ENCODE assay signal across 7 cellular contexts in genomic region chr14:52313903-52314481, GRCh38. TPM values are rescaled to one million over a fixed set of nuclear protein-coding genes. Genes with fewer than 3 reads are reported as not detected.
A peak's percentile ranks its signal among the peaks of the same experiment; 100 is the strongest.
DNase-seq lines count a peak whose midpoint lies in the region; ATAC-seq and TF ChIP-seq lines count a peak whose summit lies in the region.

Gene PTGER2 (plus strand): TSS chr14:52314312. CDS start chr14:52314549, 237 bp downstream.

- ATAC-seq in GM18858 (IDR thresholded peaks at IDR 0.05; ENCODE audit: unreplicated experiment) (peak; percentile 30), HG03045 (IDR thresholded peaks at IDR 0.05; ENCODE audit: unreplicated experiment) (peak; percentile 56), foreskin keratinocyte (peak; percentile 81)

- H3K4me1 ChIP-seq in Peyer's patch = peaks cover 0 to 9% (median 4%) of the 10 kb centered on the region in 4 donors
- H3K4me1 ChIP-seq in foreskin keratinocyte = no peaks in the 10 kb centered on the region
- peaks cover 3 to 44% (median 30%) of the 10 kb centered on the region in 5 donors for H3K4me1 ChIP-seq in subcutaneous abdominal adipose tissue (ENCODE audit: control insufficient read depth in 5 of 5, insufficient read depth in 5 of 5, low read length in 5 of 5)

- H3K9ac ChIP-seq in subcutaneous abdominal adipose tissue (ENCODE audit: low read length in 5 of 5) = peak within 1 kb of the TSS in 4 of 5 donors; percentile 47 to 74 (median 66)

- H3K27me3 ChIP-seq in Peyer's patch = no peaks in the 10 kb centered on the region
- peaks cover 98% of the 10 kb centered on the region for H3K27me3 ChIP-seq in foreskin keratinocyte
- H3K27me3 ChIP-seq in subcutaneous abdominal adipose tissue (ENCODE audit: control insufficient read depth in 5 of 5, insufficient read depth in 4 of 5, low read length in 5 of 5) = peaks cover 9 to 20% (median 15%) of the 10 kb centered on the region in 5 donors

- H3K9me3 ChIP-seq in Peyer's patch (no peaks in the 10 kb centered on the region), subcutaneous abdominal adipose tissue (ENCODE audit: control insufficient read depth in 5 of 5, low read length in 5 of 5) (no peaks in the 10 kb centered on the region)

- DNase-seq in Peyer's patch = peak; percentile 68 to 95 (median 89)
- peak; percentile 76 for DNase-seq in activated effector memory CD4-positive, alpha-beta T cell treated with Interleukin-2 at 50 U/mL for 16 hours
- peak in 1 of 2 donors; percentile 35 for DNase-seq in foreskin keratinocyte
- DNase-seq in occipital lobe (lab: John Stamatoyannopoulos, UW) = peak; percentile 30

- peak within 1 kb of the TSS; percentile 49 to 64 (median 58) for H3K4me3 ChIP-seq in Peyer's patch
- peak within 1 kb of the TSS; percentile 75 to 82 (median 80) for H3K4me3 ChIP-seq in subcutaneous abdominal adipose tissue (ENCODE audit: low read depth in 1 of 5, low read length in 5 of 5)

- H3K27ac ChIP-seq in Peyer's patch (peak within 1 kb of the TSS; percentile 67 to 89 (median 82)), foreskin keratinocyte (no peak within 1 kb of the TSS), subcutaneous abdominal adipose tissue (ENCODE audit: low read depth, low read length) (peak within 1 kb of the TSS; percentile 51)

- TF ChIP-seq CTCF in Peyer's patch (IDR thresholded peaks at IDR 0.05) = no peak
- TF ChIP-seq CTCF in foreskin keratinocyte (conservative IDR thresholded peaks at IDR 0.05) = no peak

- no peaks in the 10 kb centered on the region for H3K36me3 ChIP-seq in Peyer's patch
- no peaks in the 10 kb centered on the region for H3K36me3 ChIP-seq in subcutaneous abdominal adipose tissue (ENCODE audit: control insufficient read depth in 5 of 5, insufficient read depth in 5 of 5, low read length in 5 of 5)

- peak in 1 of 2 donors; percentile 59 for TF ChIP-seq POLR2A in Peyer's patch (IDR thresholded peaks at IDR 0.05)

RNA-seq across cellular contexts. Expression of gene PTGER2, which starts in this region (rescaled TPM):
- total RNA-seq in Peyer's patch = 1 to 10 TPM; 2.7 to 6.4 (median 4.9) TPM
- total RNA-seq in foreskin keratinocyte = 0.11 TPM in 1 of 2 replicates, not detected in the other
- polyA plus RNA-seq in foreskin keratinocyte = 0.02 and 0.04 TPM in 2 replicates
- total RNA-seq in occipital lobe = not detected

Comparison
In these comparisons a context has a peak if more than half of its experiments do, and no peak if none do; other contexts are left out.
1. Peak in ATAC-seq in foreskin keratinocyte; RNA of the gene not detected or under 1 TPM.
2. Peak in DNase-seq in occipital lobe; RNA of the gene not detected or under 1 TPM.
3. ATAC-seq: peak in every context shown above with its lines; median percentile 81 in foreskin keratinocyte; 56 in HG03045; 30 in GM18858.